Comparison of ENCODE assay signal across 9 cellular contexts in genomic region chr13:21061077-21061945, GRCh38. TPM values are rescaled to one million over a fixed set of nuclear protein-coding genes. Genes with fewer than 3 reads are reported as not detected.
DNase-seq lines count a peak whose midpoint lies in the region; ATAC-seq, FAIRE-seq and TF ChIP-seq lines count a peak whose summit lies in the region.
"Had no signal": no experiment of that assay in that cellular context is flagged by ENCODE, and none has a peak within 500 bp of the region (broad histone marks: within the 10 kb centered on the region; RNA-seq: fewer than 3 reads in every experiment).

Gene LATS2 (minus strand): TSS chr13:21061586. CDS start chr13:21046026, 15,560 bp downstream.

- intact Hi-C loops in CD4-positive, alpha-beta memory T cell (cut with micrococcal nuclease) = loop anchor here (2.0 kb wide), 1 partner anchor 13 kb away; no protein-coding TSS in a partner anchor

- FAIRE-seq in RCC 7860 (lab: Jason Lieb, UNC) = no peak
- FAIRE-seq: endometrium had no signal

- no peak for TF ChIP-seq CTCF in foreskin fibroblast (IDR thresholded peaks at IDR 0.05; ENCODE audit: low read depth, low read length)

- H3K36me3 ChIP-seq in CD4-positive, alpha-beta memory T cell (ENCODE audit: insufficient read depth, low read length) = no peaks in the 10 kb centered on the region

- no peaks in the 10 kb centered on the region for H3K9me3 ChIP-seq in CD4-positive, alpha-beta memory T cell (ENCODE audit: control insufficient read depth in 1 of 2, low read length in 2 of 2)

- peak within 1 kb of the TSS in 6 of 7 donors; percentile 22 to 74 (median 54) for H3K27ac Mint-ChIP-seq in CD4-positive, alpha-beta memory T cell
- H3K27ac Mint-ChIP-seq in natural killer cell treated with Interleukin-12 subunit alpha and Interleukin-12 subunit beta and Interleukin-15 and Interleukin-18, amount 100 ng/mL, for 72 hours = peak within 1 kb of the TSS; percentile 79 to 82

- DNase-seq in CD4-positive, alpha-beta memory T cell = peak; percentile 49 to 73 (median 54)
- DNase-seq in RCC 7860 (ENCODE audit: low spot score) = peak; percentile 82
- DNase-seq in activated naive CD4-positive, alpha-beta T cell treated with Interleukin-2 at 50 U/mL for 16 hours = peak; percentile 62
- peak; percentile 96 to 99 for DNase-seq in foreskin fibroblast
- peak; percentile 94 for DNase-seq in natural killer cell treated with Interleukin-12 subunit alpha and Interleukin-12 subunit beta and Interleukin-15 and Interleukin-18, amount 100 ng/mL, for 72 hours (ENCODE audit: low spot score)
- DNase-seq in stromal cell of bone marrow (ENCODE audit: low read depth) = peak; percentile 88

- POLR2A ChIA-PET in CD4-positive, alpha-beta memory T cell (lab: Charles Lee; ENCODE audit: partially characterized antibody) = interaction anchor here (2.1 kb wide), 1 partner anchor 12 kb away, joined by 9 read pairs; no protein-coding TSS in a partner anchor

- peaks cover 5 to 25% (median 6%) of the 10 kb centered on the region in 4 donors for H3K4me1 Mint-ChIP-seq in CD4-positive, alpha-beta memory T cell
- peaks cover 13 to 24% of the 10 kb centered on the region in 2 donors for H3K4me1 Mint-ChIP-seq in natural killer cell treated with Interleukin-12 subunit alpha and Interleukin-12 subunit beta and Interleukin-15 and Interleukin-18, amount 100 ng/mL, for 72 hours (ENCODE audit: low read depth in 2 of 2)

- H3K4me1 ChIP-seq in CD4-positive, alpha-beta memory T cell (ENCODE audit: insufficient read depth, low read length) = no peaks in the 10 kb centered on the region

- peak within 1 kb of the TSS in 1 of 2 donors; percentile 43 for H3K4me3 ChIP-seq in CD4-positive, alpha-beta memory T cell (ENCODE audit: low read length in 2 of 2)
- peak within 1 kb of the TSS; percentile 80 to 84 for H3K4me3 ChIP-seq in foreskin fibroblast (ENCODE audit: low read depth in 1 of 2, low read length in 2 of 2)

- peaks cover 13 to 15% of the 10 kb centered on the region in 2 donors for H3K27me3 Mint-ChIP-seq in CD4-positive, alpha-beta memory T cell
- H3K27me3 Mint-ChIP-seq in natural killer cell treated with Interleukin-12 subunit alpha and Interleukin-12 subunit beta and Interleukin-15 and Interleukin-18, amount 100 ng/mL, for 72 hours = no peaks in the 10 kb centered on the region

- peak within 1 kb of the TSS; percentile 9 for H3K27ac ChIP-seq in CD4-positive, alpha-beta memory T cell (ENCODE audit: low read depth, low read length)

- peak within 1 kb of the TSS; percentile 82 to 91 (median 84) for H3K4me3 Mint-ChIP-seq in CD4-positive, alpha-beta memory T cell
- peak within 1 kb of the TSS; percentile 86 for H3K4me3 Mint-ChIP-seq in natural killer cell treated with Interleukin-12 subunit alpha and Interleukin-12 subunit beta and Interleukin-15 and Interleukin-18, amount 100 ng/mL, for 72 hours

- ATAC-seq in GM19328 (IDR thresholded peaks at IDR 0.05; ENCODE audit: unreplicated experiment) (peak; percentile 89), HG03442 (IDR thresholded peaks at IDR 0.05; ENCODE audit: unreplicated experiment) (peak; percentile 84)
- ATAC-seq in natural killer cell treated with Interleukin-12 subunit alpha and Interleukin-12 subunit beta and Interleukin-15 and Interleukin-18, amount 100 ng/mL, for 72 hours = peak; percentile 94 to 96

- peaks cover 0 to 4% (median 0%) of the 10 kb centered on the region in 8 donors for H3K9me3 Mint-ChIP-seq in CD4-positive, alpha-beta memory T cell
- H3K9me3 Mint-ChIP-seq in natural killer cell treated with Interleukin-12 subunit alpha and Interleukin-12 subunit beta and Interleukin-15 and Interleukin-18, amount 100 ng/mL, for 72 hours = no peaks in the 10 kb centered on the region

- H3K36me3 Mint-ChIP-seq in CD4-positive, alpha-beta memory T cell = peaks cover 0 to 1% of the 10 kb centered on the region in 2 donors
- H3K36me3 Mint-ChIP-seq in natural killer cell treated with Interleukin-12 subunit alpha and Interleukin-12 subunit beta and Interleukin-15 and Interleukin-18, amount 100 ng/mL, for 72 hours = no peaks in the 10 kb centered on the region

- no peaks in the 10 kb centered on the region for H3K27me3 ChIP-seq in CD4-positive, alpha-beta memory T cell (ENCODE audit: insufficient read depth, low read length)

- CTCF ChIA-PET in CD4-positive, alpha-beta memory T cell (lab: Charles Lee; ENCODE audit: partially characterized antibody) = no interaction called here

RNA-seq across cellular contexts. Expression of gene LATS2, which starts in this region (rescaled TPM):
- total RNA-seq in CD4-positive, alpha-beta memory T cell = 1 to 10 TPM; 3.4 to 4.5 TPM
- polyA plus RNA-seq in CD4-positive, alpha-beta memory T cell = under 1 TPM in 1 of 2 donors, not detected in 1; 0.25 TPM
- 10 to 100 TPM; 15.8 to 29.8 TPM for total RNA-seq in natural killer cell treated with Interleukin-12 subunit alpha and Interleukin-12 subunit beta and Interleukin-15 and Interleukin-18, amount 100 ng/mL, for 72 hours
